In genomic region chr2:28975671-28976070, GRCh38 we compare ENCODE assay signal across 18 cellular contexts. TPM values are rescaled to one million over a fixed set of nuclear protein-coding genes. Genes with fewer than 3 reads are reported as not detected.
DNase-seq lines count a peak whose midpoint lies in the region; TF ChIP-seq lines count a peak whose summit lies in the region.
"Had no signal": no experiment of that assay in that cellular context is flagged by ENCODE, and none has a peak within 500 bp of the region (broad histone marks: within the 10 kb centered on the region; RNA-seq: fewer than 3 reads in every experiment).

No MANE protein-coding gene starts in this region.

- H3K27me3 Mint-ChIP-seq in chondrocyte (ENCODE audit: low read depth) = peaks cover 7% of the 10 kb centered on the region
- no peaks in the 10 kb centered on the region for H3K27me3 Mint-ChIP-seq in neural crest cell (ENCODE audit: low read depth)
- H3K27me3 Mint-ChIP-seq in CD14-positive monocyte (ENCODE audit: low read depth in 3 of 3) = peaks cover 0 to 5% (median 0%) of the 10 kb centered on the region in 3 donors

- H3K36me3 Mint-ChIP-seq in chondrocyte (ENCODE audit: low read depth) = no peaks in the 10 kb centered on the region
- no peaks in the 10 kb centered on the region for H3K36me3 Mint-ChIP-seq in neural crest cell (ENCODE audit: low read depth)
- H3K36me3 Mint-ChIP-seq in CD14-positive monocyte = no peaks in the 10 kb centered on the region

- no peak for TF ChIP-seq CTCF in PC-9 (conservative IDR thresholded peaks at IDR 0.05)
- TF ChIP-seq CTCF in chondrocyte (IDR thresholded peaks at IDR 0.05) = no peak
- TF ChIP-seq CTCF in neural crest cell (conservative IDR thresholded peaks at IDR 0.05) = no peak
- no peak for TF ChIP-seq CTCF in CD14-positive monocyte (IDR thresholded peaks at IDR 0.05)

- BruUV-seq in PC-9 (replicated peaks; lab: Mats Ljungman, UMichigan) = no TSS peak

- H3K36me3 ChIP-seq in PC-9 (ENCODE audit: low read depth) = no peaks in the 10 kb centered on the region
- H3K36me3 ChIP-seq: MG63 had no signal

- H3K9me3 Mint-ChIP-seq in chondrocyte (ENCODE audit: low read depth) = no peaks in the 10 kb centered on the region
- H3K9me3 Mint-ChIP-seq in neural crest cell = no peaks in the 10 kb centered on the region
- peaks cover 0 to 9% (median 3%) of the 10 kb centered on the region in 7 donors for H3K9me3 Mint-ChIP-seq in CD14-positive monocyte
- H3K9me3 Mint-ChIP-seq: H9, HFFc6 had no signal

- no peak overlapping the region for H3K27ac Mint-ChIP-seq in chondrocyte (ENCODE audit: unreplicated experiment)
- H3K27ac Mint-ChIP-seq in neural crest cell (ENCODE audit: unreplicated experiment) = peak overlapping the region; percentile 73
- no peak overlapping the region for H3K27ac Mint-ChIP-seq in CD14-positive monocyte
- H3K27ac Mint-ChIP-seq: H9 had no signal

- H3K27ac ChIP-seq in PC-9 = peak overlapping the region; percentile 56
- H3K27ac ChIP-seq: C4-2B, GM23248 had no signal

- peak overlapping the region; percentile 42; the same call in 1 of the 2 replicates for H3K4me2 ChIP-seq in PC-9

- no peak overlapping the region for H3K4me3 Mint-ChIP-seq in chondrocyte (ENCODE audit: unreplicated experiment)
- H3K4me3 Mint-ChIP-seq in neural crest cell = no peak overlapping the region
- no peak overlapping the region for H3K4me3 Mint-ChIP-seq in CD14-positive monocyte
- H3K4me3 Mint-ChIP-seq: H9, HFFc6 had no signal

- POLR2A ChIA-PET in PC-9 (lab: Charles Lee; ENCODE audit: unreplicated experiment) = no interaction called here

- peaks cover 7% of the 10 kb centered on the region for H3K4me1 Mint-ChIP-seq in chondrocyte (ENCODE audit: low read depth)
- H3K4me1 Mint-ChIP-seq in neural crest cell = peaks cover 8% of the 10 kb centered on the region
- H3K4me1 Mint-ChIP-seq in CD14-positive monocyte = peaks cover 6% of the 10 kb centered on the region

- H3K9me2 ChIP-seq in PC-9 (ENCODE audit: insufficient read depth) = no peaks in the 10 kb centered on the region

- CTCF ChIA-PET in PC-9 (lab: Charles Lee) = no interaction called here

- no peaks in the 10 kb centered on the region for H4K20me1 ChIP-seq in PC-9 (ENCODE audit: insufficient read depth)

- peaks cover 39% of the 10 kb centered on the region for H3K4me1 ChIP-seq in PC-9 (replicated peaks; ENCODE audit: insufficient read depth)

- H3K79me2 ChIP-seq in PC-9 (ENCODE audit: low read depth) = no peaks in the 10 kb centered on the region

- no peaks in the 10 kb centered on the region for H3K9me3 ChIP-seq in PC-9 (ENCODE audit: insufficient read depth, low read depth)

- H2AFZ ChIP-seq in PC-9 = no peak overlapping the region
- H2AFZ ChIP-seq: GM23248 had no signal

- intact Hi-C loops in PC-9 (cut with micrococcal nuclease; ENCODE audit: unreplicated experiment) (loop anchor here (1.0 kb wide), 3 partner anchors 18 to 141 kb away; no protein-coding TSS in a partner anchor), CD14-positive monocyte (cut with micrococcal nuclease) (loop anchor here in 1 of 2 donors (10.0 kb wide), 1 partner anchor 869 kb away; no protein-coding TSS in a partner anchor)

- peaks cover 17% of the 10 kb centered on the region for H3F3A ChIP-seq in PC-9 (ENCODE audit: insufficient read depth, low read depth)

- no peaks in the 10 kb centered on the region for H3K27me3 ChIP-seq in PC-9 (ENCODE audit: insufficient read depth, low read depth)
- H3K27me3 ChIP-seq: MG63 had no signal

- H3K4me3 ChIP-seq in PC-9 = no peak overlapping the region
- H3K4me3 ChIP-seq: GM23248, MG63 had no signal

- DNase-seq in ELR (ENCODE audit: low read depth) = peak; percentile 17
- DNase-seq in PC-9 = no peak
- DNase-seq in chondrocyte (ENCODE audit: low spot score) = peak; percentile 2
- DNase-seq in neural crest cell (ENCODE audit: low read depth, low spot score) = no peak
- no peak for DNase-seq in NCI-H526 (lab: John Stamatoyannopoulos, UW)
- DNase-seq in CD14-positive monocyte (ENCODE audit: low spot score) = no peak
- no peak for DNase-seq in GM03348 (ENCODE audit: low spot score)
- DNase-seq: DMS79, GM23248, H9, HFFc6, MG63, NCI-H1105, NCI-H146, NCI-H2029, NCI-H524 treated with DMSO at 0.1 percent for 48 hours, Right ventricle myocardium superior had no signal

RNA-seq across cellular contexts. Expression of gene TOGARAM2, which starts 5.4 kb away (rescaled TPM):
- 0.44 and 0.45 TPM in 2 replicates for total RNA-seq in PC-9 (2021)
- 0.07 to 0.72 TPM (median 0.49 TPM) in 3 replicates for total RNA-seq in chondrocyte
- 0.35 TPM in 1 of 2 replicates, not detected in the other for total RNA-seq in neural crest cell
- polyA plus RNA-seq in CD14-positive monocyte = under 1 TPM in 1 of 2 donors, not detected in 1; 0.23 TPM
- total RNA-seq: GM23248, HFFc6 had no signal
- polyA plus RNA-seq: GM23248 had no signal

Comparison
In these comparisons a context has a peak if more than half of its experiments do, and no peak if none do; other contexts are left out.
1. DNase-seq: peak in ELR (single experiment) and chondrocyte (single experiment); none in PC-9 (0 of 2), neural crest cell (single experiment), NCI-H526 (0 of 2), CD14-positive monocyte (single experiment) and GM03348 (single experiment).